27 cellular contexts compared by ENCODE assay signal in the genomic region with DNA sequence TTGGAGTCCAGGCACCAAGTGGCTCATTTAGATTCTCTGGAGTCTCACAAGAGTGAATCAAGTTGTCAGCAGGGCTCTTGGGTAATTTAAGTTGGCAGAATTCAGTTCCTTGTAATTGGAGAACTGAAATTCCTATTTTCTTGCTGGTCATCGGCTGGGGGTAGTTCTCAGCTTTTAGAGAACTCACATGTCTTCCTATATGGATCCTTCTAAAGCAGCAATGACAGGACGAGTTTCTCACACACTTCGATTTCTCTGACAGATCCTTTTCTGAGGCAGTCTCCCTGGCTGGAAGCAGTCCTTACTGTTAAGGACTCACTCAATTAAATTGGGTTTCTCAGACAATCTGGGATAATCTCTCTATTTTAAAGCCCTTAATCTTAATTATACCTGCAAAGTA. TPM values are rescaled to one million over a fixed set of nuclear protein-coding genes. Genes with fewer than 3 reads are reported as not detected.
"Had no signal": no experiment of that assay in that cellular context is flagged by ENCODE, and none has a peak within 500 bp of the region (broad histone marks: within the 10 kb centered on the region; RNA-seq: fewer than 3 reads in every experiment).

No MANE protein-coding gene starts in this region.

- H3K27me3 ChIP-seq: ascending aorta, hepatocyte, pancreas, vagina had no signal

- H3K4me3 ChIP-seq: ascending aorta, hepatocyte, pancreas, psoas muscle, thoracic aorta, vagina had no signal

- H3K27ac ChIP-seq: ascending aorta, hepatocyte, pancreas, psoas muscle, thoracic aorta, vagina, VCaP had no signal

- ATAC-seq: activated naive CD4-positive, alpha-beta T cell treated with anti-CD3 and anti-CD28 coated beads, Interleukin-2, amount 50 U/mL, for 72 hours; activated T-helper 17 cell treated with anti-CD3 and anti-CD28 coated beads, Interleukin-2, amount 50 U/mL, for 72 hours; effector memory CD8-positive, alpha-beta T cell; esophagus mucosa; left ventricle myocardium superior; natural killer cell treated with Interleukin-12 subunit alpha and Interleukin-12 subunit beta and Interleukin-15 and Interleukin-18, amount 100 ng/mL, for 72 hours; pancreas; psoas muscle; right cardiac atrium had no signal

- H3K4me1 ChIP-seq: ascending aorta, pancreas, psoas muscle, vagina had no signal

- H3K79me2 ChIP-seq: hepatocyte had no signal

- DNase-seq: activated CD4-positive, CD25-positive, alpha-beta regulatory T cell treated with anti-CD3 and anti-CD28 coated beads, Interleukin-2, amount 50 U/mL, for 72 hours; activated CD8-positive, alpha-beta memory T cell treated with anti-CD3 and anti-CD28 coated beads for 24 hours; activated CD8-positive, alpha-beta memory T cell treated with anti-CD3 and anti-CD28 coated beads, Interleukin-2, amount 50 U/mL, for 4 hours; activated T-cell treated with anti-CD3 and anti-CD28 coated beads, Interleukin-2, amount 50 U/mL, for 24 hours; effector memory CD8-positive, alpha-beta T cell; foreskin melanocyte; glutamatergic neuron; kidney glomerular epithelial cell; left ventricle myocardium superior; pancreas; psoas muscle; right cardiac atrium; stimulated activated CD4-positive, alpha-beta T cell treated with anti-CD3 and anti-CD28 coated beads, Interleukin-4, amount 100 ng/mL, for 24 hours; stimulated activated naive CD4-positive, alpha-beta T cell treated with Interleukin-2 at 50 U/mL for 16 hours had no signal

- H2AFZ ChIP-seq: hepatocyte had no signal

- FAIRE-seq: colon, endothelial cell of umbilical vein, pancreas had no signal

- H3K36me3 ChIP-seq: ascending aorta, pancreas, thoracic aorta, vagina had no signal

- H3K9me3 ChIP-seq: ascending aorta, pancreas, psoas muscle, thoracic aorta, vagina had no signal

- H3K4me2 ChIP-seq: hepatocyte had no signal

RNA-seq across cellular contexts. Expression of gene OOSP4B, which starts 17.2 kb away (rescaled TPM):
- total RNA-seq: activated naive CD4-positive, alpha-beta T cell treated with anti-CD3 and anti-CD28 coated beads, Interleukin-2, amount 50 U/mL, for 72 hours; activated T-helper 17 cell treated with anti-CD3 and anti-CD28 coated beads, Interleukin-2, amount 50 U/mL, for 72 hours; ascending aorta; dermis microvascular lymphatic vessel endothelial cell; endothelial cell of umbilical vein; esophagus mucosa; hepatocyte; left ventricle myocardium superior; natural killer cell treated with Interleukin-12 subunit alpha and Interleukin-12 subunit beta and Interleukin-15 and Interleukin-18, amount 100 ng/mL, for 72 hours; pancreas; psoas muscle; right cardiac atrium; thoracic aorta; vagina had no signal
- polyA plus RNA-seq: adipose tissue, endothelial cell of umbilical vein, hepatocyte, pancreas, psoas muscle, right cardiac atrium had no signal

RNA-seq across cellular contexts. Expression of gene OOSP4A, which starts 35.9 kb away (rescaled TPM):
- total RNA-seq: activated naive CD4-positive, alpha-beta T cell treated with anti-CD3 and anti-CD28 coated beads, Interleukin-2, amount 50 U/mL, for 72 hours; activated T-helper 17 cell treated with anti-CD3 and anti-CD28 coated beads, Interleukin-2, amount 50 U/mL, for 72 hours; ascending aorta; dermis microvascular lymphatic vessel endothelial cell; endothelial cell of umbilical vein; esophagus mucosa; hepatocyte; left ventricle myocardium superior; natural killer cell treated with Interleukin-12 subunit alpha and Interleukin-12 subunit beta and Interleukin-15 and Interleukin-18, amount 100 ng/mL, for 72 hours; pancreas; psoas muscle; right cardiac atrium; thoracic aorta; vagina had no signal
- polyA plus RNA-seq: adipose tissue, endothelial cell of umbilical vein, hepatocyte, pancreas, psoas muscle, right cardiac atrium had no signal

RNA-seq across cellular contexts. Expression of gene OOSP2, which starts 40.5 kb away (rescaled TPM):
- total RNA-seq: activated naive CD4-positive, alpha-beta T cell treated with anti-CD3 and anti-CD28 coated beads, Interleukin-2, amount 50 U/mL, for 72 hours; activated T-helper 17 cell treated with anti-CD3 and anti-CD28 coated beads, Interleukin-2, amount 50 U/mL, for 72 hours; ascending aorta; dermis microvascular lymphatic vessel endothelial cell; endothelial cell of umbilical vein; esophagus mucosa; hepatocyte; left ventricle myocardium superior; natural killer cell treated with Interleukin-12 subunit alpha and Interleukin-12 subunit beta and Interleukin-15 and Interleukin-18, amount 100 ng/mL, for 72 hours; pancreas; psoas muscle; right cardiac atrium; thoracic aorta; vagina had no signal
- polyA plus RNA-seq: adipose tissue, endothelial cell of umbilical vein, hepatocyte, pancreas, psoas muscle, right cardiac atrium had no signal

RNA-seq across cellular contexts. Expression of gene MS4A3, which starts 56.7 kb away (rescaled TPM):
- total RNA-seq: activated naive CD4-positive, alpha-beta T cell treated with anti-CD3 and anti-CD28 coated beads, Interleukin-2, amount 50 U/mL, for 72 hours; activated T-helper 17 cell treated with anti-CD3 and anti-CD28 coated beads, Interleukin-2, amount 50 U/mL, for 72 hours; ascending aorta; dermis microvascular lymphatic vessel endothelial cell; endothelial cell of umbilical vein; esophagus mucosa; hepatocyte; left ventricle myocardium superior; pancreas; psoas muscle; right cardiac atrium; thoracic aorta; vagina had no signal
- polyA plus RNA-seq: endothelial cell of umbilical vein, hepatocyte, pancreas, right cardiac atrium had no signal
